1 cellular context compared by ENCODE assay signal in the genomic region with DNA sequence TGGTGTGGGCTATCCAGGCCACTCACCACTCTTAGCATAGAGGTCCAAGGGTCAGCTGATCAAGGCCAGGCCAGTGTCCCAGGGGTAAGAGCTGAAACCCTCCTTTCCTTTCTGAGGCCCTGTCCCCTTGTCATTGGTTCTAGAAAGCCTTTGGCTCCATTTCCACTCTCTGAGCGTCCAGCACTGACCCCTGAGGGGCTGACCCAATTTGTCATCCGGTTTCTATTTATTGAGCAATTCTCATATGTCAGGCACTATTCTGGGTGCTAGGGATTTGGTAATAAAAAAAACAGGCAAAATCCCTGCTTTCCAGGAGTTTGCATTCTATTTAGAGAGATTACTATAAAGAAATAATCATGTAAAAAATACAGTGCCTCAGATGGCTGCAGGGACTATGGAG.
TF ChIP-seq lines count a peak whose summit lies in the region.

No MANE protein-coding gene starts in this region.

TF ChIP-seq in HepG2, 621 proteins besides CTCF, POLR2A, EP300 and RAD21:
- TF ChIP-seq ZNF883 (CRISPR knock-in tag; IDR thresholded peaks at IDR 0.05; ENCODE audit: not compliant biosample characterization) (no peak), ZNF589 (CRISPR knock-in tag; conservative IDR thresholded peaks at IDR 0.05) (no peak)
